Comparison of ENCODE assay signal across 13 cellular contexts in genomic region chr2:42368817-42369550, GRCh38. TPM values are rescaled to one million over a fixed set of nuclear protein-coding genes. Genes with fewer than 3 reads are reported as not detected.
DNase-seq lines count a peak whose midpoint lies in the region; ATAC-seq, FAIRE-seq and TF ChIP-seq lines count a peak whose summit lies in the region.
"Had no signal": no experiment of that assay in that cellular context is flagged by ENCODE, and none has a peak within 500 bp of the region (broad histone marks: within the 10 kb centered on the region; RNA-seq: fewer than 3 reads in every experiment).

No MANE protein-coding gene starts in this region.

- H3K27me3 Mint-ChIP-seq in GM23338 (ENCODE audit: insufficient read depth, low read depth, poor library complexity), result peaks cover 6% of the 10 kb centered on the region
- H3K27me3 Mint-ChIP-seq in neural crest cell (ENCODE audit: low read depth), result peaks cover 25% of the 10 kb centered on the region

- POLR2A ChIA-PET in endothelial cell of umbilical vein (lab: Charles Lee), result no interaction called here

- no CpG with 5 or more reads among the region's 7 CpGs for WGBS in trophoblast cell (ENCODE audit: extremely low coverage, insufficient coverage, insufficient read length)

- no peak overlapping the region for H3K9ac ChIP-seq in endothelial cell of umbilical vein (replicated peaks; ENCODE audit: extremely low read depth, insufficient read depth, low read length)
- no peak overlapping the region for H3K9ac ChIP-seq in trophoblast cell (ENCODE audit: low read length)
- H3K9ac ChIP-seq: BLaER1 had no signal

- no peak overlapping the region for H2AFZ ChIP-seq in GM23338
- peak overlapping the region; percentile 37 for H2AFZ ChIP-seq in endothelial cell of umbilical vein (ENCODE audit: low read depth, low read length)
- H2AFZ ChIP-seq in trophoblast cell (ENCODE audit: insufficient read depth, low read length, poor library complexity), result no peak overlapping the region

- H3K4me1 Mint-ChIP-seq in GM23338 (peaks cover 4% of the 10 kb centered on the region; the same call in 2 of the 3 replicates), neural crest cell (peaks cover 7% of the 10 kb centered on the region)

- no peak for TF ChIP-seq POLR2A in endothelial cell of umbilical vein (IDR thresholded peaks at IDR 0.05; ENCODE audit: low read depth, low read length)

- no peaks in the 10 kb centered on the region for H3K9me1 ChIP-seq in endothelial cell of umbilical vein (replicated peaks; ENCODE audit: control insufficient read depth, extremely low read depth, insufficient read depth, low read length)

- intact Hi-C loops in endothelial cell of umbilical vein (cut with micrococcal nuclease), result no loop called here

- FAIRE-seq in endothelial cell of umbilical vein (lab: Jason Lieb, UNC), result peak; percentile 79

- H3K4me3 ChIP-seq in GM23338 (no peak overlapping the region), endothelial cell of umbilical vein (replicated peaks in 1 of 3; ENCODE audit: insufficient read depth in 1 of 3, low read depth in 1 of 3, low read length in 3 of 3) (no peak overlapping the region), WERI-Rb-1 (ENCODE audit: low read depth, low read length) (no peak overlapping the region), trophoblast cell (ENCODE audit: low read depth, low read length) (no peak overlapping the region)
- H3K4me3 ChIP-seq: BLaER1 had no signal

- H3K79me2 ChIP-seq in GM23338 (replicated peaks; ENCODE audit: insufficient read depth) (no peaks in the 10 kb centered on the region), endothelial cell of umbilical vein (ENCODE audit: control insufficient read depth, insufficient read depth, low read length) (no peaks in the 10 kb centered on the region), trophoblast cell (ENCODE audit: control insufficient read depth, insufficient read depth, low read length, poor library complexity) (no peaks in the 10 kb centered on the region)

- H3K14ac ChIP-seq in trophoblast cell (ENCODE audit: low read length), result no peak overlapping the region

- CTCF ChIA-PET in endothelial cell of umbilical vein (lab: Charles Lee), result interaction anchor here (0.6 to 1.2 kb wide), 3 partner anchors 12 to 425 kb away, joined by 3 to 4 read pairs (median 4); no protein-coding TSS in a partner anchor

- no peak overlapping the region for H3K4ac ChIP-seq in trophoblast cell (ENCODE audit: low read depth, low read length)

- ATAC-seq in GM23338, result peak; percentile 51
- ATAC-seq: activated naive CD4-positive, alpha-beta T cell treated with anti-CD3 and anti-CD28 coated beads, Interleukin-2, amount 50 U/mL, for 72 hours had no signal

- H3K9me3 Mint-ChIP-seq in GM23338 (no peaks in the 10 kb centered on the region), neural crest cell (no peaks in the 10 kb centered on the region)
- H3K9me3 Mint-ChIP-seq: activated naive CD4-positive, alpha-beta T cell treated with anti-CD3 and anti-CD28 coated beads, Interleukin-2, amount 50 U/mL, for 72 hours had no signal

- H4K91ac ChIP-seq in trophoblast cell (ENCODE audit: low read depth, low read length), result no peak overlapping the region

- no peak overlapping the region for H4K8ac ChIP-seq in trophoblast cell (ENCODE audit: low read depth, low read length)

- H3K27ac ChIP-seq in GM23338 (ENCODE audit: low read depth) (no peak overlapping the region), endothelial cell of umbilical vein (ENCODE audit: insufficient read depth, low read depth, low read length) (no peak overlapping the region), WERI-Rb-1 (no peak overlapping the region), trophoblast cell (ENCODE audit: low read depth, low read length) (no peak overlapping the region)
- H3K27ac ChIP-seq: BLaER1, RWPE1 had no signal

- TF ChIP-seq CTCF in GM23338 (conservative IDR thresholded peaks at IDR 0.05; ENCODE audit: low read depth in 2 of 2) (no peak), endothelial cell of umbilical vein (IDR thresholded peaks at IDR 0.05; ENCODE audit: extremely low read depth in 1 of 2, insufficient read depth in 1 of 2, low read depth in 1 of 2, low read length in 2 of 2) (no peak), neural crest cell (conservative IDR thresholded peaks at IDR 0.05) (no peak), WERI-Rb-1 (IDR thresholded peaks at IDR 0.05; ENCODE audit: low read depth, low read length) (no peak)

- H2BK12ac ChIP-seq in trophoblast cell (ENCODE audit: low read length), result no peak overlapping the region

- H3K9me2 ChIP-seq in GM23338 (ENCODE audit: insufficient read depth), result no peaks in the 10 kb centered on the region

- H2BK5ac ChIP-seq in trophoblast cell (ENCODE audit: low read depth, low read length, poor library complexity), result no peak overlapping the region

- H4K20me1 ChIP-seq in GM23338 (replicated peaks; ENCODE audit: insufficient read depth), result no peaks in the 10 kb centered on the region
- H4K20me1 ChIP-seq in endothelial cell of umbilical vein (replicated peaks; ENCODE audit: control insufficient read depth, extremely low read depth, insufficient read depth, low read length), result no peaks in the 10 kb centered on the region
- H4K20me1 ChIP-seq: BLaER1 had no signal

- no TSS peak for BruUV-seq in endothelial cell of umbilical vein (replicated peaks; lab: Mats Ljungman, UMichigan)

- no peak overlapping the region for H2BK120ac ChIP-seq in trophoblast cell (ENCODE audit: insufficient read depth, low read length, poor library complexity)

- DNase-seq in GM23338 (ENCODE audit: low spot score), result no peak
- DNase-seq in NCI-H345 treated with DMSO at 0.1 percent for 48 hours (lab: John Stamatoyannopoulos, UW; ENCODE audit: unreplicated experiment), result peak; percentile 38
- peak; percentile 68 for DNase-seq in endothelial cell of umbilical vein (ENCODE audit: low read depth, low spot score)
- no peak for DNase-seq in neural crest cell (ENCODE audit: low read depth, low spot score)
- no peak for DNase-seq in SKM-1 (lab: John Stamatoyannopoulos, UW; ENCODE audit: unreplicated experiment)
- DNase-seq in stimulated activated CD4-positive, alpha-beta T cell treated with anti-CD3 and anti-CD28 coated beads, Interleukin-4, amount 100 ng/mL, for 24 hours, result no peak
- no peak for DNase-seq in WERI-Rb-1
- no peak for DNase-seq in trophoblast cell
- DNase-seq: GDM1, NCI-H2171 had no signal

- dilution Hi-C loops in endothelial cell of umbilical vein (cut with MboI; ENCODE audit: extremely low pct_ligation_motif_present, low sequenced_read_pairs), result no loop called here

- H3K36me3 ChIP-seq in GM23338 (ENCODE audit: insufficient read depth) (no peaks in the 10 kb centered on the region), endothelial cell of umbilical vein (ENCODE audit: control insufficient read depth in 2 of 2, extremely low read depth in 1 of 2, insufficient read depth in 2 of 2, low read length in 2 of 2) (no peaks in the 10 kb centered on the region), WERI-Rb-1 (no peaks in the 10 kb centered on the region), trophoblast cell (ENCODE audit: control insufficient read depth in 1 of 2, insufficient read depth in 2 of 2, low read length in 2 of 2) (no peaks in the 10 kb centered on the region)
- H3K36me3 ChIP-seq: BLaER1 had no signal

- H3K9me3 ChIP-seq in endothelial cell of umbilical vein (replicated peaks; ENCODE audit: control insufficient read depth, insufficient read depth, low read length) (no peaks in the 10 kb centered on the region), WERI-Rb-1 (ENCODE audit: severe bottlenecking) (no peaks in the 10 kb centered on the region), trophoblast cell (ENCODE audit: insufficient read depth, low read depth, low read length) (no peaks in the 10 kb centered on the region)
- H3K9me3 ChIP-seq: BLaER1 had no signal

- H3K4me2 ChIP-seq in GM23338 (no peak overlapping the region), endothelial cell of umbilical vein (ENCODE audit: insufficient read depth, low read length) (no peak overlapping the region), trophoblast cell (ENCODE audit: low read length) (no peak overlapping the region)
- H3K4me2 ChIP-seq: BLaER1 had no signal

- H4K12ac ChIP-seq in trophoblast cell (ENCODE audit: low read depth, low read length), result no peak overlapping the region

- no peaks in the 10 kb centered on the region for H3K79me1 ChIP-seq in trophoblast cell (ENCODE audit: low read length)

- no peaks in the 10 kb centered on the region for H3K36me3 Mint-ChIP-seq in GM23338 (ENCODE audit: low read depth)
- H3K36me3 Mint-ChIP-seq in neural crest cell (ENCODE audit: low read depth), result no peaks in the 10 kb centered on the region
- H3K36me3 Mint-ChIP-seq: activated naive CD4-positive, alpha-beta T cell treated with anti-CD3 and anti-CD28 coated beads, Interleukin-2, amount 50 U/mL, for 72 hours had no signal

- no peak overlapping the region for H2AK5ac ChIP-seq in trophoblast cell (ENCODE audit: low read length)

- H3K4me3 Mint-ChIP-seq in GM23338, result no peak overlapping the region
- no peak overlapping the region for H3K4me3 Mint-ChIP-seq in neural crest cell

- H3K23ac ChIP-seq in trophoblast cell (ENCODE audit: low read length), result no peak overlapping the region

- H3K18ac ChIP-seq in trophoblast cell (ENCODE audit: low read length), result no peak overlapping the region

- no peaks in the 10 kb centered on the region for H3K27me3 ChIP-seq in GM23338 (ENCODE audit: insufficient read depth)
- peaks cover 6 to 10% of the 10 kb centered on the region in 2 experiments for H3K27me3 ChIP-seq in endothelial cell of umbilical vein (ENCODE audit: control insufficient read depth in 2 of 2, insufficient read depth in 2 of 2, low read length in 2 of 2)
- no peaks in the 10 kb centered on the region for H3K27me3 ChIP-seq in WERI-Rb-1 (ENCODE audit: insufficient read depth, low read depth, severe bottlenecking)
- H3K27me3 ChIP-seq in trophoblast cell (ENCODE audit: insufficient read depth, low read length), result no peaks in the 10 kb centered on the region
- H3K27me3 ChIP-seq: BLaER1 had no signal

- no peaks in the 10 kb centered on the region for H3F3A ChIP-seq in GM23338 (replicated peaks; ENCODE audit: low read depth)

- no peak overlapping the region for H3K27ac Mint-ChIP-seq in GM23338
- H3K27ac Mint-ChIP-seq in neural crest cell (ENCODE audit: unreplicated experiment), result peak overlapping the region; percentile 35
- H3K27ac Mint-ChIP-seq: activated naive CD4-positive, alpha-beta T cell treated with anti-CD3 and anti-CD28 coated beads, Interleukin-2, amount 50 U/mL, for 72 hours had no signal

- H3K4me1 ChIP-seq in GM23338 (ENCODE audit: insufficient read depth), result peaks cover 4% of the 10 kb centered on the region; the same call in 1 of the 2 replicates
- no peaks in the 10 kb centered on the region for H3K4me1 ChIP-seq in endothelial cell of umbilical vein (ENCODE audit: control insufficient read depth, extremely low read depth, insufficient read depth, low read length)
- H3K4me1 ChIP-seq in trophoblast cell (ENCODE audit: control insufficient read depth in 1 of 2, insufficient read depth in 2 of 2, low read length in 2 of 2), result peaks cover 3 to 9% of the 10 kb centered on the region in 2 experiments
- H3K4me1 ChIP-seq: BLaER1 had no signal

RNA-seq across cellular contexts. Expression of gene COX7A2L, which starts 8.0 kb away (rescaled TPM):
- 149 and 158 TPM in 2 replicates for total RNA-seq in GM23338 (2014; rRNA removed; shearing (Covaris generic))
- polyA plus RNA-seq in GM23338 (2016; fragmentation: Nextera tagmentation; extraction: Ambion mirVana) (112 and 118 TPM in 2 replicates), endothelial cell of umbilical vein (86.6 and 119 TPM in 2 replicates)
- total RNA-seq in endothelial cell of umbilical vein (94.2 and 101 TPM in 2 replicates), neural crest cell (94.4 and 98.9 TPM in 2 replicates)
- polyA plus RNA-seq in endothelial cell of umbilical vein (2011; cell fraction: cytosol; rRNA removed), result 117 and 146 TPM in 2 replicates
- polyA plus RNA-seq in endothelial cell of umbilical vein (2011; cell fraction: nucleus; rRNA removed), result 40.6 and 50.7 TPM in 2 replicates
- polyA plus RNA-seq in endothelial cell of umbilical vein (2012), result 143 and 177 TPM in 2 replicates
- polyA minus RNA-seq in endothelial cell of umbilical vein, result 57.2 and 60.5 TPM in 2 replicates
- polyA minus RNA-seq in endothelial cell of umbilical vein (2011; cell fraction: cytosol; rRNA and poly(A)+ RNA removed), result 34.2 TPM
- polyA minus RNA-seq in endothelial cell of umbilical vein (2011; cell fraction: nucleus; rRNA and poly(A)+ RNA removed), result 17.2 and 25.3 TPM in 2 replicates
- polyA plus RNA-seq in trophoblast cell (2013), result 75.1 and 75.4 TPM in 2 replicates

Comparison
In these comparisons a context has a peak if more than half of its experiments do, and no peak if none do; other contexts are left out.
1. DNase-seq: peak in NCI-H345 treated with DMSO at 0.1 percent for 48 hours (single experiment) and endothelial cell of umbilical vein (single experiment); none in GM23338 (single experiment), neural crest cell (single experiment), SKM-1 (single experiment), stimulated activated CD4-positive, alpha-beta T cell treated with anti-CD3 and anti-CD28 coated beads, Interleukin-4, amount 100 ng/mL, for 24 hours (single experiment), WERI-Rb-1 (single experiment) and trophoblast cell (0 of 2).